In genomic region chr9:138064547-138064946, GRCh38 we compare ENCODE assay signal across 14 cellular contexts.
A peak's percentile ranks its signal among the peaks of the same experiment; 100 is the strongest.
DNase-seq lines count a peak whose midpoint lies in the region; ATAC-seq and TF ChIP-seq lines count a peak whose summit lies in the region.
"Had no signal": no experiment of that assay in that cellular context is flagged by ENCODE, and none has a peak within 500 bp of the region (broad histone marks: within the 10 kb centered on the region; RNA-seq: fewer than 3 reads in every experiment).

No MANE protein-coding gene starts in this region.

- H3K9me3 ChIP-seq in endodermal cell (ENCODE audit: control insufficient read depth, low read length) (peaks cover 31% of the 10 kb centered on the region), sigmoid colon (no peaks in the 10 kb centered on the region)
- H3K9me3 ChIP-seq: BLaER1 had no signal

- H3K27ac Mint-ChIP-seq in endodermal cell: no peak overlapping the region
- H3K27ac Mint-ChIP-seq: GM23338 had no signal

- ATAC-seq in Right ventricle myocardium inferior: no peak
- ATAC-seq: GM23338 had no signal

- intact Hi-C loops in cardiac septum (cut with DNase I): no loop called here
- intact Hi-C loops in Right ventricle myocardium inferior (cut with DNase I): no loop called here
- intact Hi-C loops in sigmoid colon (cut with DNase I): no loop called here

- peaks cover 1% of the 10 kb centered on the region for H3K4me1 Mint-ChIP-seq in endodermal cell

- no peak overlapping the region for H3K4me3 Mint-ChIP-seq in endodermal cell
- H3K4me3 Mint-ChIP-seq: GM23338 had no signal

- H3K4me1 ChIP-seq in endodermal cell (ENCODE audit: control insufficient read depth, insufficient read depth, low read length) (no peaks in the 10 kb centered on the region), sigmoid colon (no peaks in the 10 kb centered on the region)
- H3K4me1 ChIP-seq: BLaER1 had no signal

- H3K9ac ChIP-seq in endodermal cell (ENCODE audit: extremely low read depth, low read length, poor library complexity, severe bottlenecking): no peak overlapping the region
- H3K9ac ChIP-seq: BLaER1 had no signal

- peaks cover 35% of the 10 kb centered on the region for H3K36me3 Mint-ChIP-seq in endodermal cell (ENCODE audit: low read depth)

- no peak for TF ChIP-seq POLR2A in sigmoid colon (IDR thresholded peaks at IDR 0.05)

- POLR2A ChIA-PET in GM10248 (lab: Yijun Ruan, JAX): no interaction called here

- no peaks in the 10 kb centered on the region for H3K27me3 ChIP-seq in endodermal cell (ENCODE audit: control insufficient read depth, insufficient read depth, low read length, poor library complexity, severe bottlenecking)
- peaks cover 0 to 18% (median 0%) of the 10 kb centered on the region in 3 donors for H3K27me3 ChIP-seq in sigmoid colon
- H3K27me3 ChIP-seq: BLaER1 had no signal

- TF ChIP-seq CTCF in endodermal cell (conservative IDR thresholded peaks at IDR 0.05) (no peak), sigmoid colon (IDR thresholded peaks at IDR 0.05) (no peak), GM10248 (IDR thresholded peaks at IDR 0.05; ENCODE audit: control extremely low read depth, extremely low read depth, low read depth, missing control alignments) (no peak)

- H3K36me3 ChIP-seq in endodermal cell (ENCODE audit: control insufficient read depth, insufficient read depth, low read length): no peaks in the 10 kb centered on the region
- H3K36me3 ChIP-seq in sigmoid colon: no peaks in the 10 kb centered on the region
- H3K36me3 ChIP-seq: BLaER1 had no signal

- CTCF ChIA-PET in GM10248 (lab: Yijun Ruan, JAX): no interaction called here

- H3K27ac ChIP-seq in endodermal cell (ENCODE audit: low read depth, low read length) (no peak overlapping the region), sigmoid colon (no peak overlapping the region)
- H3K27ac ChIP-seq: BLaER1 had no signal

- H3K4me3 ChIP-seq in endodermal cell (ENCODE audit: low read length) (no peak overlapping the region), sigmoid colon (no peak overlapping the region)
- H3K4me3 ChIP-seq: BLaER1, GM23338 had no signal

- 69 to 77% methylated on average over 6 to 7 of the region's 7 CpGs for WGBS in endodermal cell (ENCODE audit: insufficient coverage in 1 of 2, insufficient read length in 1 of 2), 2 experiments
- 87 to 88% methylated on average over 7 of the region's 7 CpGs for WGBS in sigmoid colon, 2 donors

- DNase-seq in cardiac septum (ENCODE audit: low spot score): peak; percentile 61
- no peak for DNase-seq in Right ventricle myocardium inferior (ENCODE audit: missing footprints)
- peak; percentile 9 for DNase-seq in endodermal cell
- peak; percentile 53 for DNase-seq in sigmoid colon
- DNase-seq in T1000 (lab: John Stamatoyannopoulos, UW): no peak
- DNase-seq in NCI-H2081 (lab: John Stamatoyannopoulos, UW): no peak
- no peak for DNase-seq in GM10248 (ENCODE audit: extremely low spot score)
- DNase-seq: 8988T, AML-193, DMS79, H7, IMR-90 had no signal

- no peaks in the 10 kb centered on the region for H3K27me3 Mint-ChIP-seq in endodermal cell (ENCODE audit: insufficient read depth)

- no peaks in the 10 kb centered on the region for H3K9me3 Mint-ChIP-seq in endodermal cell
- H3K9me3 Mint-ChIP-seq: GM23338 had no signal

- TF ChIP-seq EP300 in sigmoid colon (IDR thresholded peaks at IDR 0.05): no peak

Comparison
In these comparisons a context has a peak if more than half of its experiments do, and no peak if none do; other contexts are left out.
1. DNase-seq: peak in cardiac septum (single experiment), endodermal cell (single experiment) and sigmoid colon (single experiment); none in Right ventricle myocardium inferior (single experiment), T1000 (single experiment), NCI-H2081 (0 of 2) and GM10248 (single experiment).